1 cellular context compared by ENCODE assay signal in the genomic region with DNA sequence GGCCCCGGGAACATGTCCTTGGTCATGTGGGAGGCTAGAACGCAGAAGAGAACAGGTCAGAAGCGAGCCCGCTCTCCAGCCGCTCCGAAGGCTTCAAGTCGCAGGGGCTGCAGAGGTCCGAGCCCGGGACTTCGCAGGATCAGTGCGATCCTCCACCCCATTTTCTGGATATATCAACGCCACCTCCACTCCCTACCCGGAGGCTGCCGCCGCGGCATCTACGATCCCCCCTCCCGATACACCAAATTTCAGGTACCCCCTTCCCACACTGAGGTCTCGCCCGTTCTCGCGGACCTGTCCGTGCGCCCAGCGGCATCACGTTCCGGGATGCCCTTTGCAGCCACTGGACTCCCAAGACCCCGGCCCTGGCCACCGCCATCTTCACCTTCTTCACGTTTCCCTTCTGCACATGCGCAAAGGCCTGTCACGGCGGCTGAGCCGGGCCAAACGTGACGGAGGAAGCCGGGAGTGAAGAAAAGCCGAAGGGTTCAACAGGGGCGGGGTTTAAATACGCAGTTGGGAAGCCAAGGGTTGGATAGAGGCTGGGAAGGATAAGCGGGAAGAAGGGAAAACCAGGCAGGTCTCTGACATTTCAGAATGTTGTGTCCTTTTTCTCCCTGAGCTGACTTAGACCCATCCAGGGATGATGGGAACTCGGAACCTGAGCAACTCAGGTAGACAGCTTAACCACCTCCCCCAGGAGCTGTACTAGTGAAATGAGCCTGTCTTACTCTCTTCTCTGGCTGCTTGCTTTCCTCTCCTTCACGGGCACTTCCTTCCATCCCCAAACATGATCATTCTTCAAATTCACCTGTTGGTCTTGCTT.
TF ChIP-seq lines count a peak whose summit lies in the region.

NDUFB8 (minus strand) TSS at position 399 of the 826 bp plus-strand sequence; CDS start at position 379, 20 bp downstream.

TF ChIP-seq in K562, 482 proteins besides CTCF, POLR2A, EP300 and RAD21 (continued from another document):
- no peak for TF ChIP-seq GMEB1 (CRISPR knock-in tag; IDR thresholded peaks at IDR 0.05)
- no peak for TF ChIP-seq ZNF717 (CRISPR knock-in tag; IDR thresholded peaks at IDR 0.05)
- TF ChIP-seq FOXK2 (conservative IDR thresholded peaks at IDR 0.05 in 1 of 2, IDR thresholded peaks at IDR 0.05 in 1 of 2; ENCODE audit: low read depth in 2 of 2): 0 out of 4 replicates have a peak, but pooled peaks of 1 of the 2 experiments have one; percentile 33
- TF ChIP-seq SUPT5H (IDR thresholded peaks at IDR 0.05): peak; percentile 85
- 0 out of 4 replicates have a peak, but pooled peaks of 1 of the 2 experiments have one; percentile 32 for TF ChIP-seq ARNT (IDR thresholded peaks at IDR 0.05)
- no peak for TF ChIP-seq HDAC1 (IDR thresholded peaks at IDR 0.05)
- peak; percentile 68 for TF ChIP-seq PHF20 (IDR thresholded peaks at IDR 0.05; ENCODE audit: partially characterized antibody)
